ENCODE assay signal across 9 cellular contexts in the genomic region with DNA sequence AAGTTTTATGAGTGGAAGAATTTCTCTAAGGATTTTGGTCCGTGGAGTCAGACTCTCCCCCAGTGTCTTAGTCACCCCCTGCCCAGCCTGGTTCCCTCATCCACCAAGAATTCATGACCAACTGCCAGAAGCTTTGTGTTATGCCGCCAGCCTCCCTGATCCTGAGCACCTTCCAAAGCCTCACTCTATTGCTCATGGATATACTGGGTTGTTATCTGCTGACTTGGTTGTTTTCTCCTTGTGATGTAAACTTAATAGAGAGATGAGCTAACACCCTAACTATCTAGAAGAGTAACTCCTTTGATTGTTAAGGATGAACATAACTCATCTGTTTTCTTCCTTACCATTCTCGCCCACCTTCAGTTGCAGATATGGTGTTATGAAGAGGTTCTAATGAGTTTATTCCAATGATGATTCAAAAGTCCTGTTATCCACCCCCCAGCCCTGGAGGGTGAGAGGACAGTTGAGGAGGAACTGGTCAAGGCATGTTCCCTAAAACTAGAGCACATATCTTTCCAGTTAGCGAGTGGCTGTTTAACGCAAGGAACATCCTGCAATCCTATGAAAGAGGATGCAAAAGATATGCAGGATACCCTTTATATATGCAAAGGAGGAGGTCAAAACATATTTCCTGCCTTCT. TPM values are rescaled to one million over a fixed set of nuclear protein-coding genes. Genes with fewer than 3 reads are reported as not detected.
DNase-seq lines count a peak whose midpoint lies in the region; ATAC-seq and TF ChIP-seq lines count a peak whose summit lies in the region.
"Had no signal": no experiment of that assay in that cellular context is flagged by ENCODE, and none has a peak within 500 bp of the region (broad histone marks: within the 10 kb centered on the region; RNA-seq: fewer than 3 reads in every experiment).

No MANE protein-coding gene starts in this region.

- no peak overlapping the region for H3K4me3 ChIP-seq in thyroid gland (replicated peaks in 1 of 3)

- H3K4me1 Mint-ChIP-seq in mesothelial cell of epicardium, result peaks cover 35% of the 10 kb centered on the region

- peaks cover under 1% of the 10 kb centered on the region for H3K36me3 Mint-ChIP-seq in mesothelial cell of epicardium

- peak; percentile 5 for DNase-seq in AG09319 (ENCODE audit: extremely low read depth, low read depth)
- DNase-seq in HPDE6-E6E7 (ENCODE audit: extremely low spot score), result peak; percentile 48
- DNase-seq in amniotic stem cell (lab: John Stamatoyannopoulos, UW), result peak; percentile 74
- no peak for DNase-seq in mesothelial cell of epicardium (ENCODE audit: low spot score in 2 of 2, unreplicated experiment in 2 of 2)
- DNase-seq in activated gamma-delta T cell treated with Interleukin-2 at 50 U/mL for 16 hours, result no peak
- no peak for DNase-seq in thyroid gland
- DNase-seq in COLO829 (ENCODE audit: low spot score), result no peak

- H3K27ac ChIP-seq in thyroid gland, result no peak overlapping the region

- peaks cover 11% of the 10 kb centered on the region for H3K27me3 Mint-ChIP-seq in mesothelial cell of epicardium (ENCODE audit: low read depth)

- no peak for TF ChIP-seq POLR2A in thyroid gland (IDR thresholded peaks at IDR 0.05)

- no peaks in the 10 kb centered on the region for H3K9me3 ChIP-seq in thyroid gland

- intact Hi-C loops in thyroid gland (cut with DNase I), result loop anchor here (10.0 kb wide), 1 partner anchor 104 kb away; no protein-coding TSS in a partner anchor

- WGBS in thyroid gland, 2 donors, result 79 to 83% methylated on average over 5 of the region's 5 CpGs

- TF ChIP-seq CTCF in AG09319 (IDR thresholded peaks at IDR 0.05; ENCODE audit: low read depth, low read length) (no peak), mesothelial cell of epicardium (IDR thresholded peaks at IDR 0.05; ENCODE audit: unreplicated experiment) (no peak), thyroid gland (IDR thresholded peaks at IDR 0.05) (no peak)

- H3K36me3 ChIP-seq in thyroid gland, result peaks cover 0 to under 1% of the 10 kb centered on the region in 2 donors

- H3K4me1 ChIP-seq in thyroid gland, result peaks cover 13 to 20% of the 10 kb centered on the region in 2 donors

- peak overlapping the region; percentile 79 for H3K4me3 Mint-ChIP-seq in mesothelial cell of epicardium

- no peak for ATAC-seq in HG03039 (IDR thresholded peaks at IDR 0.05; ENCODE audit: unreplicated experiment)

- peak overlapping the region; percentile 92 for H3K27ac Mint-ChIP-seq in mesothelial cell of epicardium

- H3K27me3 ChIP-seq in thyroid gland, result no peaks in the 10 kb centered on the region

- H3K9me3 Mint-ChIP-seq in mesothelial cell of epicardium, result no peaks in the 10 kb centered on the region

RNA-seq across cellular contexts. Expression of a gene that starts 1.5 kb away (rescaled TPM):
- total RNA-seq in mesothelial cell of epicardium (107 to 111 TPM (median 110 TPM) in 3 replicates), thyroid gland (100 to 1,000 TPM in 1 of 4 donors, 10 to 100 TPM in 3; 65.0 to 100 (median 98.8) TPM)

RNA-seq across cellular contexts. Expression of a gene that starts 16.3 kb away (rescaled TPM):
- total RNA-seq in mesothelial cell of epicardium (not detected in 3 replicates), thyroid gland (not detected)

RNA-seq across cellular contexts. Expression of a gene that starts 36.1 kb away (rescaled TPM):
- not detected in 3 replicates for total RNA-seq in mesothelial cell of epicardium
- total RNA-seq in thyroid gland, result not detected

RNA-seq across cellular contexts. Expression of a gene that starts 51.6 kb away (rescaled TPM):
- total RNA-seq in mesothelial cell of epicardium, result not detected in 3 replicates
- not detected for total RNA-seq in thyroid gland
- total RNA-seq: lung had no signal

RNA-seq across cellular contexts. Expression of a gene that starts 51.7 kb away (rescaled TPM):
- total RNA-seq in mesothelial cell of epicardium (67.1 to 78.3 TPM (median 69.4 TPM) in 3 replicates), thyroid gland (100 to 1,000 TPM in 2 of 4 donors, 10 to 100 TPM in 2; 81.4 to 125 (median 99.0) TPM)

Comparison
In these comparisons a context has a peak if more than half of its experiments do, and no peak if none do; other contexts are left out.
1. DNase-seq: peak in AG09319 (single experiment), HPDE6-E6E7 (single experiment) and amniotic stem cell (single experiment); none in mesothelial cell of epicardium (0 of 2), activated gamma-delta T cell treated with Interleukin-2 at 50 U/mL for 16 hours (single experiment), thyroid gland (0 of 2) and COLO829 (single experiment).